In the genomic region with DNA sequence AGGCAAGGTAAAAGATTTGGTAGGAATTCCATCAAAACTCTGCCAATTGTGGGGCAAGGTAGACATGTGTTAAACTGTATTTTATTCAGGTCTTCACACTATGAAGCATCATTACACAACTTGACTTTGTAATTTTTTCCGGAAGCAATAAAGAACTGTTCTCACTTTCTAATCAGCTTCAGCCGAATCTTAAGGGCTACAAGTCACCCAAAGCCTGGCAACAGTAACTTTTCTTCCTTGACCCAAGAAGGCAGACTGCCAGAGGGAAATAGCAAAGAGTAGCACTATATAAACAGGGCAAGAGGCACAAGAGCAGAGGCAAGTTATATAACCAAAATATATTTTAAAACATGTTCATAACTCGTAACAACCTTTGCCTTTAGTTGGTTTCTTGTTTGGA, we compare ENCODE assay signal across 8 cellular contexts. TPM values are rescaled to one million over a fixed set of nuclear protein-coding genes. Genes with fewer than 3 reads are reported as not detected.
DNase-seq lines count a peak whose midpoint lies in the region; ATAC-seq and TF ChIP-seq lines count a peak whose summit lies in the region.

No MANE protein-coding gene starts in this region.

- no peak overlapping the region; the same call in 1 of the 2 replicates for H2AFZ ChIP-seq in OCI-LY7 (ENCODE audit: low read length)

- peak overlapping the region; percentile 86 for H3K4me2 ChIP-seq in OCI-LY7 (ENCODE audit: low read length)

- peak overlapping the region; percentile 77 for H3K4me3 ChIP-seq in OCI-LY7 (ENCODE audit: low read depth, low read length, poor library complexity, severe bottlenecking)
- H3K4me3 ChIP-seq in choroid plexus epithelial cell (ENCODE audit: low read depth, low read length), result peak overlapping the region; percentile 94
- H3K4me3 ChIP-seq in mesodermal cell (ENCODE audit: extremely low read depth, insufficient read depth, low read length, poor library complexity, severe bottlenecking), result peak overlapping the region; percentile 90
- peak overlapping the region; percentile 53 to 99 for H3K4me3 ChIP-seq in uterus

- no peaks in the 10 kb centered on the region for H3K9me3 Mint-ChIP-seq in activated CD4-positive, alpha-beta T cell treated with anti-CD3 and anti-CD28 coated beads for 36 hours (ENCODE audit: low read depth)

- no peaks in the 10 kb centered on the region for H3K9me2 ChIP-seq in OCI-LY7 (ENCODE audit: insufficient read depth, low read length)

- intact Hi-C loops in activated CD4-positive, alpha-beta T cell treated with anti-CD3 and anti-CD28 coated beads for 36 hours (cut with DNase I, micrococcal nuclease), result loop anchor here (1.0 to 10.0 kb wide), 5 partner anchors 47 to 1225 kb away; a partner anchor contains a TSS
- intact Hi-C loops in OCI-LY7 (cut with micrococcal nuclease; ENCODE audit: unreplicated experiment), result loop anchor here (2.0 to 10.0 kb wide), 4 partner anchors 47 to 757 kb away; a partner anchor contains a TSS
- intact Hi-C loops in uterus (cut with DNase I; ENCODE audit: low total_unique reads), result no loop called here

- H3K27me3 Mint-ChIP-seq in activated CD4-positive, alpha-beta T cell treated with anti-CD3 and anti-CD28 coated beads for 36 hours, result no peaks in the 10 kb centered on the region

- DNase-seq in activated CD4-positive, alpha-beta T cell treated with anti-CD3 and anti-CD28 coated beads for 36 hours, result peak; percentile 23
- no peak for DNase-seq in activated CD4-positive, alpha-beta T cell treated with anti-CD3 and anti-CD28 coated beads for 1 hour
- DNase-seq in OCI-LY7 (ENCODE audit: low spot score) (peak; percentile 57), choroid plexus epithelial cell (ENCODE audit: low read depth) (peak; percentile 60), uterus (no peak), ecto neural progenitor cell (ENCODE audit: low spot score) (no peak), middle frontal gyrus (ENCODE audit: extremely low spot score, low spot score) (no peak)

- H3K27me3 ChIP-seq in uterus, result no peaks in the 10 kb centered on the region

- CTCF ChIA-PET in activated CD4-positive, alpha-beta T cell treated with anti-CD3 and anti-CD28 coated beads for 36 hours (lab: Charles Lee), result interaction anchor here (1.3 to 1.9 kb wide), 3 partner anchors 11 to 182 kb away, joined by 4 to 14 read pairs (median 6); a partner anchor contains a TSS
- CTCF ChIA-PET in OCI-LY7 (lab: Charles Lee; ENCODE audit: unreplicated experiment), result no interaction called here

- no peaks in the 10 kb centered on the region for H3K9me3 ChIP-seq in OCI-LY7 (ENCODE audit: low read length)
- no peaks in the 10 kb centered on the region for H3K9me3 ChIP-seq in mesodermal cell (ENCODE audit: control insufficient read depth, low read length)
- H3K9me3 ChIP-seq in uterus, result no peaks in the 10 kb centered on the region

- 0 out of 2 replicates have a peak, but pooled peaks cover 8% of the 10 kb centered on the region for H4K20me1 ChIP-seq in OCI-LY7 (ENCODE audit: insufficient read depth, low read length)

- POLR2A ChIA-PET in activated CD4-positive, alpha-beta T cell treated with anti-CD3 and anti-CD28 coated beads for 36 hours (lab: Charles Lee), result interaction anchor here (0.6 to 2.1 kb wide), 2 partner anchors 161 to 597 kb away, joined by 7 to 8 read pairs; a partner anchor contains a TSS
- POLR2A ChIA-PET in OCI-LY7 (lab: Charles Lee), result interaction anchor here (0.9 to 3.3 kb wide), 8 partner anchors 11 to 592 kb away, joined by 3 to 12 read pairs (median 4); a partner anchor contains a TSS

- no peak for TF ChIP-seq POLR2A in uterus (IDR thresholded peaks at IDR 0.05)

- H3K4me1 ChIP-seq in OCI-LY7 (ENCODE audit: insufficient read depth, low read length, poor library complexity, severe bottlenecking), result peaks cover 20% of the 10 kb centered on the region
- peaks cover 3% of the 10 kb centered on the region for H3K4me1 ChIP-seq in mesodermal cell (ENCODE audit: control insufficient read depth, insufficient read depth, low read length, poor library complexity, severe bottlenecking)
- peaks cover 6 to 7% of the 10 kb centered on the region in 2 donors for H3K4me1 ChIP-seq in uterus

- peaks cover 22% of the 10 kb centered on the region for H3K36me3 Mint-ChIP-seq in activated CD4-positive, alpha-beta T cell treated with anti-CD3 and anti-CD28 coated beads for 36 hours (ENCODE audit: low read depth)

- H3K4me1 Mint-ChIP-seq in activated CD4-positive, alpha-beta T cell treated with anti-CD3 and anti-CD28 coated beads for 36 hours, result peaks cover 15% of the 10 kb centered on the region

- H3K36me3 ChIP-seq in OCI-LY7 (ENCODE audit: insufficient read depth, low read length) (peaks cover 39% of the 10 kb centered on the region), mesodermal cell (ENCODE audit: control insufficient read depth, insufficient read depth, low read length) (peaks cover 30% of the 10 kb centered on the region), uterus (no peaks in the 10 kb centered on the region)

- H3K79me2 ChIP-seq in OCI-LY7 (ENCODE audit: insufficient read depth, low read depth, low read length), result peaks cover 48% of the 10 kb centered on the region

- H3K4me3 Mint-ChIP-seq in activated CD4-positive, alpha-beta T cell treated with anti-CD3 and anti-CD28 coated beads for 36 hours, result peak overlapping the region; percentile 90

- H3K27ac Mint-ChIP-seq in activated CD4-positive, alpha-beta T cell treated with anti-CD3 and anti-CD28 coated beads for 36 hours, result peak overlapping the region; percentile 98

- no TSS peak for BruUV-seq in OCI-LY7 (replicated peaks; lab: Mats Ljungman, UMichigan)

- 6% methylated on average over 2 of the region's 3 CpGs; no CpG with 5 or more reads in 1 of the 2 experiments for WGBS in mesodermal cell (ENCODE audit: insufficient coverage in 2 of 2), 2 experiments

- H3K27ac ChIP-seq in OCI-LY7 (ENCODE audit: low read depth, low read length, poor library complexity, severe bottlenecking) (peak overlapping the region; percentile 92), mesodermal cell (ENCODE audit: low read depth, low read length, severe bottlenecking) (peak overlapping the region; percentile 99), uterus (peak overlapping the region; percentile 90 to 99)

- TF ChIP-seq CTCF in OCI-LY7 (conservative IDR thresholded peaks at IDR 0.05; ENCODE audit: low read length) (no peak), choroid plexus epithelial cell (conservative IDR thresholded peaks at IDR 0.05; ENCODE audit: low read depth, low read length) (no peak), uterus (IDR thresholded peaks at IDR 0.05) (no peak)

- peak; percentile 7 for ATAC-seq in activated CD4-positive, alpha-beta T cell treated with anti-CD3 and anti-CD28 coated beads for 36 hours

RNA-seq across cellular contexts. Expression of a gene that starts 1.5 kb away (rescaled TPM):
- total RNA-seq in activated CD4-positive, alpha-beta T cell treated with anti-CD3 and anti-CD28 coated beads for 36 hours, result 10 to 100 TPM; 85.6 to 85.9 TPM
- 103 and 158 TPM in 2 replicates for total RNA-seq in OCI-LY7 (2014; rRNA removed; shearing (Covaris generic))
- total RNA-seq in OCI-LY7 (2022) (121 and 129 TPM in 2 replicates), uterus (100 to 1,000 TPM in 3 of 4 donors, 10 to 100 TPM in 1; 26.4 to 140 (median 126) TPM)
- polyA plus RNA-seq in mesodermal cell (2013, experiment 1 of 2), result 65.9 TPM
- polyA plus RNA-seq in mesodermal cell (2013, experiment 2 of 2), result 61.1 TPM

RNA-seq across cellular contexts. Expression of a gene that starts 55.5 kb away (rescaled TPM):
- total RNA-seq in activated CD4-positive, alpha-beta T cell treated with anti-CD3 and anti-CD28 coated beads for 36 hours, result 10 to 100 TPM; 27.0 to 36.0 TPM
- total RNA-seq in OCI-LY7 (2014; rRNA removed; shearing (Covaris generic)), result 19.2 and 20.4 TPM in 2 replicates
- 41.6 and 42.7 TPM in 2 replicates for total RNA-seq in OCI-LY7 (2022)
- polyA plus RNA-seq in mesodermal cell (2013, experiment 1 of 2), result 24.4 TPM
- polyA plus RNA-seq in mesodermal cell (2013, experiment 2 of 2), result 23.6 TPM
- total RNA-seq in uterus, result 10 to 100 TPM; 25.9 to 43.9 (median 30.5) TPM

Comparison
In these comparisons a context has a peak if more than half of its experiments do, and no peak if none do; other contexts are left out.
1. DNase-seq: peak in activated CD4-positive, alpha-beta T cell treated with anti-CD3 and anti-CD28 coated beads for 36 hours (single experiment), OCI-LY7 (single experiment) and choroid plexus epithelial cell (single experiment); none in activated CD4-positive, alpha-beta T cell treated with anti-CD3 and anti-CD28 coated beads for 1 hour (single experiment), uterus (0 of 2), ecto neural progenitor cell (single experiment) and middle frontal gyrus (single experiment).
2. Peak in every context shown above with its lines, with median percentiles within 50 percentile points of each other: H3K27ac ChIP-seq and H3K4me3 ChIP-seq.